1 cellular context compared by ENCODE assay signal in the genomic region with DNA sequence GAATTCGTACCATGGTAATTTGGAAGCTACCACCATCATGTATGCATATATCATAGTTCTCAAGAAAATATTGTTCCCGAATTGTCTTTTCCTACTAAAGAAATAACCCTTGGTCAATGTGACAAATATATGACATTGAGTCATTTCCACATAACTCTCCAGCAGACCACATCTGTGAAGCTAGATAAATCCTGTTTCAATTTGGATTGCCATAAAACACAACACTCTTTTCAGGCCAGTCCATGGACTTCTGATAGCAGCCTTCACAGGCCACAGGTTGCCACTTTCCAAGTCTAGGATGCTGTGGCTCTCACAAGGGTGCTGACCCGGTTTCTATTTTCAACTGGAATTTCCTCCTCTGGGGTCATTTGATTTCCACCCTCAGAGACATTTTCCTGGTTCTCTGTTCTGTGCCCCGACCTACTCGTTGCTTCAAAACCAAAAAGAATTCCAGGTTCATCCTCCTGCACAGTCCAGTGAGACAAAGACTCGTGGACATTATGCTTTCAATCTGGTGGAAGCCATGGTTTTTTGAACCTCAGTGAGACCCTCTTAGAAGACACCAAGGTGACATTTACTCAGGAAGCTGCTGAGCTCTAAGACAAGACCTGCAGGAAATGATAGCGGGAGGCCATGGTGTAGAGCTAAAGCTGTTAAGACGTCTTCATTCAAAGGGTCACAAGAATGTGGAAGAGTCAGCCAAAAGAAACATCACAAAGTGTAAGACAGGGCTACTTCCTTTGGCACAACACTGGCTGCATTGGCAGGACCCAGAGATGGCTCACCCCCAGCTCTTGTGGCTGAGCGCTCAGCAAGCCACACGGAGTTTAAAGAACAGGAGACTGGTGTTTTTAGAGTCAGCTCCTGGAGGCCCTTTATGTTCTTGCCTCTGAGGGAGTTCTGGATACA.
A peak's percentile ranks its signal among the peaks of the same experiment; 100 is the strongest.
TF ChIP-seq lines count a peak whose summit lies in the region.

No MANE protein-coding gene starts in this region.

TF ChIP-seq in K562, 482 proteins besides CTCF, POLR2A, EP300 and RAD21 (continued from another document and continues in another):
- TF ChIP-seq, protein P1, sequence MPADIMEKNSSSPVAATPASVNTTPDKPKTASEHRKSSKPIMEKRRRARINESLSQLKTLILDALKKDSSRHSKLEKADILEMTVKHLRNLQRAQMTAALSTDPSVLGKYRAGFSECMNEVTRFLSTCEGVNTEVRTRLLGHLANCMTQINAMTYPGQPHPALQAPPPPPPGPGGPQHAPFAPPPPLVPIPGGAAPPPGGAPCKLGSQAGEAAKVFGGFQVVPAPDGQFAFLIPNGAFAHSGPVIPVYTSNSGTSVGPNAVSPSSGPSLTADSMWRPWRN (IDR thresholded peaks at IDR 0.05; ENCODE audit: low read depth): no peak
- TF ChIP-seq, protein P2, sequence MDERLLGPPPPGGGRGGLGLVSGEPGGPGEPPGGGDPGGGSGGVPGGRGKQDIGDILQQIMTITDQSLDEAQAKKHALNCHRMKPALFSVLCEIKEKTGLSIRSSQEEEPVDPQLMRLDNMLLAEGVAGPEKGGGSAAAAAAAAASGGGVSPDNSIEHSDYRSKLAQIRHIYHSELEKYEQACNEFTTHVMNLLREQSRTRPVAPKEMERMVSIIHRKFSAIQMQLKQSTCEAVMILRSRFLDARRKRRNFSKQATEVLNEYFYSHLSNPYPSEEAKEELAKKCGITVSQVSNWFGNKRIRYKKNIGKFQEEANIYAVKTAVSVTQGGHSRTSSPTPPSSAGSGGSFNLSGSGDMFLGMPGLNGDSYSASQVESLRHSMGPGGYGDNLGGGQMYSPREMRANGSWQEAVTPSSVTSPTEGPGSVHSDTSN (CRISPR knock-in tag; IDR thresholded peaks at IDR 0.05; ENCODE audit: low read depth): no peak
- TF ChIP-seq, protein P2 (tag; conservative IDR thresholded peaks at IDR 0.05; ENCODE audit: low read depth): peak; percentile 47
- TF ChIP-seq, protein P3, sequence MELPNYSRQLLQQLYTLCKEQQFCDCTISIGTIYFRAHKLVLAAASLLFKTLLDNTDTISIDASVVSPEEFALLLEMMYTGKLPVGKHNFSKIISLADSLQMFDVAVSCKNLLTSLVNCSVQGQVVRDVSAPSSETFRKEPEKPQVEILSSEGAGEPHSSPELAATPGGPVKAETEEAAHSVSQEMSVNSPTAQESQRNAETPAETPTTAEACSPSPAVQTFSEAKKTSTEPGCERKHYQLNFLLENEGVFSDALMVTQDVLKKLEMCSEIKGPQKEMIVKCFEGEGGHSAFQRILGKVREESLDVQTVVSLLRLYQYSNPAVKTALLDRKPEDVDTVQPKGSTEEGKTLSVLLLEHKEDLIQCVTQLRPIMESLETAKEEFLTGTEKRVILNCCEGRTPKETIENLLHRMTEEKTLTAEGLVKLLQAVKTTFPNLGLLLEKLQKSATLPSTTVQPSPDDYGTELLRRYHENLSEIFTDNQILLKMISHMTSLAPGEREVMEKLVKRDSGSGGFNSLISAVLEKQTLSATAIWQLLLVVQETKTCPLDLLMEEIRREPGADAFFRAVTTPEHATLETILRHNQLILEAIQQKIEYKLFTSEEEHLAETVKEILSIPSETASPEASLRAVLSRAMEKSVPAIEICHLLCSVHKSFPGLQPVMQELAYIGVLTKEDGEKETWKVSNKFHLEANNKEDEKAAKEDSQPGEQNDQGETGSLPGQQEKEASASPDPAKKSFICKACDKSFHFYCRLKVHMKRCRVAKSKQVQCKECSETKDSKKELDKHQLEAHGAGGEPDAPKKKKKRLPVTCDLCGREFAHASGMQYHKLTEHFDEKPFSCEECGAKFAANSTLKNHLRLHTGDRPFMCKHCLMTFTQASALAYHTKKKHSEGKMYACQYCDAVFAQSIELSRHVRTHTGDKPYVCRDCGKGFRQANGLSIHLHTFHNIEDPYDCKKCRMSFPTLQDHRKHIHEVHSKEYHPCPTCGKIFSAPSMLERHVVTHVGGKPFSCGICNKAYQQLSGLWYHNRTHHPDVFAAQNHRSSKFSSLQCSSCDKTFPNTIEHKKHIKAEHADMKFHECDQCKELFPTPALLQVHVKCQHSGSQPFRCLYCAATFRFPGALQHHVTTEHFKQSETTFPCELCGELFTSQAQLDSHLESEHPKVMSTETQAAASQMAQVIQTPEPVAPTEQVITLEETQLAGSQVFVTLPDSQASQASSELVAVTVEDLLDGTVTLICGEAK (IDR thresholded peaks at IDR 0.05): peak; percentile 23; the same call in 1 of the 2 replicates
- TF ChIP-seq, protein P3 (CRISPR knock-in tag; IDR thresholded peaks at IDR 0.05): no peak
- no peak for TF ChIP-seq RBM14 (IDR thresholded peaks at IDR 0.05; ENCODE audit: borderline replicate concordance, insufficient read depth, low read depth, low read length)
- TF ChIP-seq PML (IDR thresholded peaks at IDR 0.05; ENCODE audit: low read length): no peak
- peak; percentile 76 for TF ChIP-seq TCF3 (CRISPR knock-in tag; IDR thresholded peaks at IDR 0.05)
- no peak for TF ChIP-seq BHLHE40 (IDR thresholded peaks at IDR 0.05; ENCODE audit: low read length)
- TF ChIP-seq NCOR1 (IDR thresholded peaks at IDR 0.05): peak; percentile 43; the same call in 1 of the 2 replicates
- TF ChIP-seq, protein P4, sequence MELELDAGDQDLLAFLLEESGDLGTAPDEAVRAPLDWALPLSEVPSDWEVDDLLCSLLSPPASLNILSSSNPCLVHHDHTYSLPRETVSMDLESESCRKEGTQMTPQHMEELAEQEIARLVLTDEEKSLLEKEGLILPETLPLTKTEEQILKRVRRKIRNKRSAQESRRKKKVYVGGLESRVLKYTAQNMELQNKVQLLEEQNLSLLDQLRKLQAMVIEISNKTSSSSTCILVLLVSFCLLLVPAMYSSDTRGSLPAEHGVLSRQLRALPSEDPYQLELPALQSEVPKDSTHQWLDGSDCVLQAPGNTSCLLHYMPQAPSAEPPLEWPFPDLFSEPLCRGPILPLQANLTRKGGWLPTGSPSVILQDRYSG (tag; conservative IDR thresholded peaks at IDR 0.05; ENCODE audit: low read depth): 0 out of 2 replicates have a peak, but pooled peaks have one; percentile 22
- peak; percentile 84 for TF ChIP-seq ARID1B (IDR thresholded peaks at IDR 0.05)
- TF ChIP-seq CBX2 (IDR thresholded peaks at IDR 0.05; ENCODE audit: insufficient read depth, low read length, poor library complexity, severe bottlenecking): no peak
- TF ChIP-seq BRD4 (IDR thresholded peaks at IDR 0.05): no peak
- no peak for TF ChIP-seq SIX5 (IDR thresholded peaks at IDR 0.05; ENCODE audit: borderline replicate concordance in 1 of 2, insufficient read depth in 1 of 2, low read depth in 1 of 2, low read length in 2 of 2)
- peak; percentile 61; the same call in 1 of the 2 replicates for TF ChIP-seq SMARCE1 (IDR thresholded peaks at IDR 0.05)
- TF ChIP-seq SMARCA4 (IDR thresholded peaks at IDR 0.05): peak; percentile 75
- TF ChIP-seq TAL1 (IDR thresholded peaks at IDR 0.05): peak; percentile 49; the same call in 1 of the 2 replicates
- no peak for TF ChIP-seq ZBTB1 (CRISPR knock-in tag; IDR thresholded peaks at IDR 0.05; ENCODE audit: borderline replicate concordance, low read depth)
- TF ChIP-seq DPF2 (IDR thresholded peaks at IDR 0.05): peak; percentile 72
- TF ChIP-seq RCOR1 (IDR thresholded peaks at IDR 0.05; ENCODE audit: borderline replicate concordance in 1 of 2, low read depth in 2 of 2, low read length in 2 of 2): peak in 1 of 2 experiments; percentile 27; a peak in 1 of 4 replicates
- TF ChIP-seq, protein P5, sequence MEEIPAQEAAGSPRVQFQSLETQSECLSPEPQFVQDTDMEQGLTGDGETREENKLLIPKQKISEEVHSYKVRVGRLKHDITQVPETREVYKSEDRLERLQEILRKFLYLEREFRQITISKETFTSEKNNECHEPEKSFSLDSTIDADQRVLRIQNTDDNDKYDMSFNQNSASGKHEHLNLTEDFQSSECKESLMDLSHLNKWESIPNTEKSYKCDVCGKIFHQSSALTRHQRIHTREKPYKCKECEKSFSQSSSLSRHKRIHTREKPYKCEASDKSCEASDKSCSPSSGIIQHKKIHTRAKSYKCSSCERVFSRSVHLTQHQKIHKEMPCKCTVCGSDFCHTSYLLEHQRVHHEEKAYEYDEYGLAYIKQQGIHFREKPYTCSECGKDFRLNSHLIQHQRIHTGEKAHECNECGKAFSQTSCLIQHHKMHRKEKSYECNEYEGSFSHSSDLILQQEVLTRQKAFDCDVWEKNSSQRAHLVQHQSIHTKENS (CRISPR knock-in tag; IDR thresholded peaks at IDR 0.05): no peak
- TF ChIP-seq ZNF707 (CRISPR knock-in tag; conservative IDR thresholded peaks at IDR 0.05): no peak
- 0 out of 2 replicates have a peak, but pooled peaks have one; percentile 20 for TF ChIP-seq XRCC5 (IDR thresholded peaks at IDR 0.05; ENCODE audit: low read depth, low read length)
- peak; percentile 68 for TF ChIP-seq FOSL1 (tag; conservative IDR thresholded peaks at IDR 0.05)
- peak; percentile 68; the same call in 1 of the 2 replicates for TF ChIP-seq JUND (IDR thresholded peaks at IDR 0.05; ENCODE audit: borderline replicate concordance, low read depth, low read length)
- TF ChIP-seq JUND (tag; IDR thresholded peaks at IDR 0.05; ENCODE audit: borderline replicate concordance, low read depth, low read length): peak; percentile 10; the same call in 1 of the 3 replicates
- peak; percentile 19 for TF ChIP-seq DACH1 (IDR thresholded peaks at IDR 0.05; ENCODE audit: partially characterized antibody)
- peak; percentile 76 for TF ChIP-seq TEAD4 (IDR thresholded peaks at IDR 0.05; ENCODE audit: low read length)
- TF ChIP-seq TEAD4 (CRISPR knock-in tag; IDR thresholded peaks at IDR 0.05; ENCODE audit: borderline replicate concordance): no peak
- TF ChIP-seq ZNF175 (CRISPR knock-in tag; IDR thresholded peaks at IDR 0.05; ENCODE audit: low read depth): peak; percentile 56; the same call in 1 of the 2 replicates
- TF ChIP-seq ZNF445 (CRISPR knock-in tag; IDR thresholded peaks at IDR 0.05; ENCODE audit: low read depth): no peak
- TF ChIP-seq, protein P6, sequence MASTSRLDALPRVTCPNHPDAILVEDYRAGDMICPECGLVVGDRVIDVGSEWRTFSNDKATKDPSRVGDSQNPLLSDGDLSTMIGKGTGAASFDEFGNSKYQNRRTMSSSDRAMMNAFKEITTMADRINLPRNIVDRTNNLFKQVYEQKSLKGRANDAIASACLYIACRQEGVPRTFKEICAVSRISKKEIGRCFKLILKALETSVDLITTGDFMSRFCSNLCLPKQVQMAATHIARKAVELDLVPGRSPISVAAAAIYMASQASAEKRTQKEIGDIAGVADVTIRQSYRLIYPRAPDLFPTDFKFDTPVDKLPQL (IDR thresholded peaks at IDR 0.05; ENCODE audit: extremely low read depth, insufficient read length): no peak
- TF ChIP-seq, protein P7, sequence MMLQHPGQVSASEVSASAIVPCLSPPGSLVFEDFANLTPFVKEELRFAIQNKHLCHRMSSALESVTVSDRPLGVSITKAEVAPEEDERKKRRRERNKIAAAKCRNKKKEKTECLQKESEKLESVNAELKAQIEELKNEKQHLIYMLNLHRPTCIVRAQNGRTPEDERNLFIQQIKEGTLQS (IDR thresholded peaks at IDR 0.05): peak; percentile 53; the same call in 1 of the 2 replicates
- TF ChIP-seq, protein P7 (CRISPR knock-in tag; conservative IDR thresholded peaks at IDR 0.05): no peak
- TF ChIP-seq, protein P8, sequence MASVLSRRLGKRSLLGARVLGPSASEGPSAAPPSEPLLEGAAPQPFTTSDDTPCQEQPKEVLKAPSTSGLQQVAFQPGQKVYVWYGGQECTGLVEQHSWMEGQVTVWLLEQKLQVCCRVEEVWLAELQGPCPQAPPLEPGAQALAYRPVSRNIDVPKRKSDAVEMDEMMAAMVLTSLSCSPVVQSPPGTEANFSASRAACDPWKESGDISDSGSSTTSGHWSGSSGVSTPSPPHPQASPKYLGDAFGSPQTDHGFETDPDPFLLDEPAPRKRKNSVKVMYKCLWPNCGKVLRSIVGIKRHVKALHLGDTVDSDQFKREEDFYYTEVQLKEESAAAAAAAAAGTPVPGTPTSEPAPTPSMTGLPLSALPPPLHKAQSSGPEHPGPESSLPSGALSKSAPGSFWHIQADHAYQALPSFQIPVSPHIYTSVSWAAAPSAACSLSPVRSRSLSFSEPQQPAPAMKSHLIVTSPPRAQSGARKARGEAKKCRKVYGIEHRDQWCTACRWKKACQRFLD (CRISPR knock-in tag; IDR thresholded peaks at IDR 0.05): peak; percentile 76
- TF ChIP-seq SRSF9 (IDR thresholded peaks at IDR 0.05; ENCODE audit: borderline replicate concordance, low read depth, low read length): no peak
- no peak for TF ChIP-seq NFATC3 (IDR thresholded peaks at IDR 0.05)
- TF ChIP-seq STAT5A (IDR thresholded peaks at IDR 0.05; ENCODE audit: borderline replicate concordance, low read length): 0 out of 2 replicates have a peak, but pooled peaks have one; percentile 32
- no peak for TF ChIP-seq NUFIP1 (IDR thresholded peaks at IDR 0.05; ENCODE audit: partially characterized antibody)
- no peak for TF ChIP-seq NR2C2 (CRISPR knock-in tag; IDR thresholded peaks at IDR 0.05)
- TF ChIP-seq NR2C2 (tag; IDR thresholded peaks at IDR 0.05): 0 out of 2 replicates have a peak, but pooled peaks have one; percentile 36
